Comparison of ENCODE assay signal across 9 cellular contexts in the genomic region with DNA sequence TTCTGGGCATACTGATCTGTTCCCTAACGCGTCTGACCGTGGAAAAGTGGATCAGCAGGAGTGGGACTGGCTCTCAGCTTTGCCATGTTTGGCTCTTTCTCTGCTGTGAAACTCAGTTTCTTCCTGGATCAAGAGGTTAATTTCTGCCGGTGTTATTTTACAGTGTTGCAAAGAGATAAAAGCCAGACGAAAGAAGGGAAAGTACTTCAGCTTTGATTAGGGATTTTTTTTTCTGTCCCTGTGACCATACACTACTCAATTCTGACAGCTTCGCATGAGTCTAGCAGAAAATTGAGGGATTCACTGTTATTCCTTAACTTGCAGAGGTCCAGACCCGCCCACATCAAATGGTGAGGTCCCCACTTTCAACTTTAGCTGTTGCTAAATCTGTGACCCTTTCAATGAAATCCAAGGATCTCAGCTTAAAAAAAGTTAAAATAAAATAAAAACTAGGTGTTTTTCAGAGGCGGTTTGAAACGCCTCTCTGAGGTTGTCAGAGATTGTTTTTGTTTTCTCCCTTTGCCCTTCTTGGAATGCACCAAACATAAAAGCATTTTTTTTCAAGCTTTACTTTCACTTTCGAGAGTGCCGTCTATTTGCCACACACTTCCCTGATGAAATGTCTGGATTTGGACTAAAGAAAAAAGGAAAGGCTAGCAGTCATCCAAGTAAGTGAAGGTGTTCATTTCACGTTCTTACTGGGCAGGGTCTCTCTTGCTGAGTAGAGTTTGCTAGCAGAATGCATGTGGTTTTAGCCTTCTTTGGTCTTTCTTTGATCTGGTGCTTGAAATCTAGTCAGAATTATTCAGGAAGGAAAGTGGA. TPM values are rescaled to one million over a fixed set of nuclear protein-coding genes. Genes with fewer than 3 reads are reported as not detected.
DNase-seq lines count a peak whose midpoint lies in the region; ATAC-seq and TF ChIP-seq lines count a peak whose summit lies in the region.
"Had no signal": no experiment of that assay in that cellular context is flagged by ENCODE, and none has a peak within 500 bp of the region (broad histone marks: within the 10 kb centered on the region; RNA-seq: fewer than 3 reads in every experiment).

A gene (plus strand): TSS at position 576 of the 822 bp plus-strand sequence. CDS start 7,464 bp downstream, outside the sequence.

- 59% methylated on average over 12 of the region's 12 CpGs for WGBS in smooth muscle cell (ENCODE audit: low lambda C conversion rate)

- peak within 1 kb of the TSS; percentile 26 for H3K9ac ChIP-seq in smooth muscle cell (ENCODE audit: low read depth)

- H3K27me3 ChIP-seq in BJ (ENCODE audit: control insufficient read depth, insufficient read depth, low read length): no peaks in the 10 kb centered on the region
- H3K27me3 ChIP-seq in smooth muscle cell (ENCODE audit: low read depth): no peaks in the 10 kb centered on the region

- peaks cover 11% of the 10 kb centered on the region for H3K4me1 ChIP-seq in smooth muscle cell (ENCODE audit: low read depth)

- peak within 1 kb of the TSS; percentile 37 for H3K4me3 ChIP-seq in BJ (ENCODE audit: low read depth, low read length)
- H3K4me3 ChIP-seq in smooth muscle cell: peak within 1 kb of the TSS; percentile 57

- H3K27me3 Mint-ChIP-seq in activated T-helper 17 cell treated with anti-CD3 and anti-CD28 coated beads, Interleukin-2, amount 50 U/mL, for 72 hours: peaks cover 2% of the 10 kb centered on the region

- ATAC-seq in HG03159 (IDR thresholded peaks at IDR 0.05; ENCODE audit: unreplicated experiment) (peak; percentile 14), GM21447 (IDR thresholded peaks at IDR 0.05; ENCODE audit: unreplicated experiment) (no peak)
- peak; percentile 56 for ATAC-seq in activated T-helper 17 cell treated with anti-CD3 and anti-CD28 coated beads, Interleukin-2, amount 50 U/mL, for 72 hours (replicated peaks)

- peak within 1 kb of the TSS; percentile 68 for H3K4me3 Mint-ChIP-seq in activated T-helper 17 cell treated with anti-CD3 and anti-CD28 coated beads, Interleukin-2, amount 50 U/mL, for 72 hours
- H3K4me3 Mint-ChIP-seq: neural crest cell had no signal

- TF ChIP-seq CTCF in BJ (IDR thresholded peaks at IDR 0.05; ENCODE audit: insufficient read depth, low read depth, low read length) (no peak), smooth muscle cell (IDR thresholded peaks at IDR 0.05; ENCODE audit: borderline replicate concordance, insufficient read depth, poor library complexity, severe bottlenecking) (no peak)

- POLR2A ChIA-PET in BJ (lab: Charles Lee): interaction anchor here (0.6 kb wide), 1 partner anchor 664 kb away, joined by 3 read pairs; no protein-coding TSS in a partner anchor

- no peaks in the 10 kb centered on the region for H4K20me1 ChIP-seq in smooth muscle cell (ENCODE audit: low read depth)

- H3K27ac ChIP-seq in smooth muscle cell (ENCODE audit: low read depth): no peak within 1 kb of the TSS

- H3K9me3 Mint-ChIP-seq in activated T-helper 17 cell treated with anti-CD3 and anti-CD28 coated beads, Interleukin-2, amount 50 U/mL, for 72 hours: no peaks in the 10 kb centered on the region

- H3K79me2 ChIP-seq in smooth muscle cell (ENCODE audit: low read depth): no peaks in the 10 kb centered on the region

- H2AFZ ChIP-seq in smooth muscle cell (ENCODE audit: low read depth): peak within 1 kb of the TSS; percentile 89

- H3K4me1 Mint-ChIP-seq in activated T-helper 17 cell treated with anti-CD3 and anti-CD28 coated beads, Interleukin-2, amount 50 U/mL, for 72 hours: peaks cover 18% of the 10 kb centered on the region

- H3F3A ChIP-seq in smooth muscle cell (ENCODE audit: low read depth): no peaks in the 10 kb centered on the region

- H3K4me2 ChIP-seq in smooth muscle cell: peak within 1 kb of the TSS; percentile 87

- no peaks in the 10 kb centered on the region for H3K36me3 Mint-ChIP-seq in activated T-helper 17 cell treated with anti-CD3 and anti-CD28 coated beads, Interleukin-2, amount 50 U/mL, for 72 hours (ENCODE audit: low read depth)

- H3K36me3 ChIP-seq in BJ (ENCODE audit: control insufficient read depth, insufficient read depth, low read length) (no peaks in the 10 kb centered on the region), smooth muscle cell (ENCODE audit: low read depth) (no peaks in the 10 kb centered on the region)

- no peaks in the 10 kb centered on the region for H3K9me3 ChIP-seq in smooth muscle cell (replicated peaks; ENCODE audit: low read depth)

- H3K27ac Mint-ChIP-seq in activated T-helper 17 cell treated with anti-CD3 and anti-CD28 coated beads, Interleukin-2, amount 50 U/mL, for 72 hours: peak within 1 kb of the TSS; percentile 2

- CTCF ChIA-PET in BJ (lab: Yijun Ruan, JAX): interaction anchor here (0.7 to 1.6 kb wide), 7 partner anchors 10 to 1029 kb away, joined by 3 to 10 read pairs (median 3); no protein-coding TSS in a partner anchor

- no peak for DNase-seq in BJ (ENCODE audit: low read depth)
- DNase-seq in hepatic stellate cell (ENCODE audit: low spot score): peak; percentile 16
- DNase-seq in smooth muscle cell (lab: John Stamatoyannopoulos, UW; ENCODE audit: unreplicated experiment): no peak
- no peak for DNase-seq in NCI-H128 (lab: John Stamatoyannopoulos, UW; ENCODE audit: unreplicated experiment)
- no peak for DNase-seq in SW 1271 (lab: John Stamatoyannopoulos, UW)

RNA-seq across cellular contexts. Expression of the gene that starts here (rescaled TPM):
- 0.44 and 0.98 TPM in 2 replicates for polyA plus RNA-seq in BJ (2011; rRNA removed)
- 0.33 and 0.77 TPM in 2 replicates for polyA minus RNA-seq in BJ (2011; rRNA and poly(A)+ RNA removed)
- under 1 TPM in 1 of 2 donors, not detected in 1; 0.32 TPM for total RNA-seq in activated T-helper 17 cell treated with anti-CD3 and anti-CD28 coated beads, Interleukin-2, amount 50 U/mL, for 72 hours
- total RNA-seq in smooth muscle cell: 0.40 and 2.0 TPM in 2 replicates
- 1.0 and 1.3 TPM in 2 replicates for polyA plus RNA-seq in smooth muscle cell

Comparison
In these comparisons a context has a peak if more than half of its experiments do, and no peak if none do; other contexts are left out.
1. Peak in ATAC-seq in activated T-helper 17 cell treated with anti-CD3 and anti-CD28 coated beads, Interleukin-2, amount 50 U/mL, for 72 hours; RNA of the gene not detected or under 1 TPM.